ENCODE assay signal across 1 cellular context in genomic region chr12:49232940-49233841, GRCh38.
TF ChIP-seq lines count a peak whose summit lies in the region.

No MANE protein-coding gene starts in this region.

TF ChIP-seq in K562, 482 proteins besides CTCF, POLR2A, EP300 and RAD21 (continued from another document and continues in another):
- TF ChIP-seq TRIM25 (IDR thresholded peaks at IDR 0.05; ENCODE audit: borderline replicate concordance) (no peak), PBX2 (CRISPR knock-in tag; IDR thresholded peaks at IDR 0.05; ENCODE audit: low read depth) (no peak), PBX2 (tag; conservative IDR thresholded peaks at IDR 0.05; ENCODE audit: low read depth) (peak; percentile 68), ARID4B (CRISPR knock-in tag; IDR thresholded peaks at IDR 0.05) (no peak), ZNF740 (CRISPR knock-in tag; IDR thresholded peaks at IDR 0.05) (peak; percentile 36; the same call in 1 of the 2 replicates), ZNF740 (tag; IDR thresholded peaks at IDR 0.05) (no peak), TBP (optimal IDR thresholded peaks at IDR 0.05; ENCODE audit: low read depth, low read length) (peak; percentile 45), GTF2B (IDR thresholded peaks at IDR 0.05; ENCODE audit: extremely low read depth, insufficient read length) (no peak), TAF9B (IDR thresholded peaks at IDR 0.05; ENCODE audit: partially characterized antibody) (peak; percentile 55), NONO (IDR thresholded peaks at IDR 0.05; ENCODE audit: low read depth in 2 of 2, low read length in 1 of 2) (peak in 1 of 2 experiments; percentile 77; a peak in 1 of 4 replicates), MTF1 (CRISPR knock-in tag; IDR thresholded peaks at IDR 0.05; ENCODE audit: borderline replicate concordance) (no peak), PURB (CRISPR knock-in tag; IDR thresholded peaks at IDR 0.05; ENCODE audit: low read depth) (no peak), JUND (IDR thresholded peaks at IDR 0.05; ENCODE audit: borderline replicate concordance, low read depth, low read length) (peak; percentile 66; the same call in 1 of the 2 replicates), JUND (tag; IDR thresholded peaks at IDR 0.05; ENCODE audit: borderline replicate concordance, low read depth, low read length) (no peak; the same call in 2 of the 3 replicates), PHF8 (IDR thresholded peaks at IDR 0.05; ENCODE audit: borderline replicate concordance, low read length) (peak; percentile 7; the same call in 1 of the 2 replicates), ZHX1 (conservative IDR thresholded peaks at IDR 0.05; ENCODE audit: low read length) (no peak), SMAD4 (CRISPR knock-in tag; conservative IDR thresholded peaks at IDR 0.05) (peak; percentile 99), ZNF445 (CRISPR knock-in tag; IDR thresholded peaks at IDR 0.05; ENCODE audit: low read depth) (no peak), ZNF134 (CRISPR knock-in tag; conservative IDR thresholded peaks at IDR 0.05) (no peak), ZNF253 (CRISPR knock-in tag; conservative IDR thresholded peaks at IDR 0.05) (no peak), LARP7 (IDR thresholded peaks at IDR 0.05) (no peak), RFX1 (IDR thresholded peaks at IDR 0.05) (no peak), SP2 (IDR thresholded peaks at IDR 0.05; ENCODE audit: extremely low read depth, low read depth, low read length, poor library complexity, severe bottlenecking) (no peak), PRMT5 (CRISPR knock-in tag; IDR thresholded peaks at IDR 0.05) (no peak), ZSCAN32 (CRISPR knock-in tag; IDR thresholded peaks at IDR 0.05) (no peak), E4F1 (CRISPR knock-in tag; IDR thresholded peaks at IDR 0.05; ENCODE audit: borderline replicate concordance) (no peak), HMG20A (CRISPR knock-in tag; conservative IDR thresholded peaks at IDR 0.05) (no peak), ETS1 (conservative IDR thresholded peaks at IDR 0.05; ENCODE audit: control insufficient read depth, low read depth, low read length) (peak; percentile 94), PHF21A (IDR thresholded peaks at IDR 0.05; ENCODE audit: borderline replicate concordance, low read depth) (peak; percentile 60; the same call in 1 of the 2 replicates), RBM22 (IDR thresholded peaks at IDR 0.05; ENCODE audit: low read depth, low read length, poor library complexity, severe bottlenecking) (no peak), FOXA1 (IDR thresholded peaks at IDR 0.05; ENCODE audit: borderline replicate concordance) (no peak), ZNF655 (CRISPR knock-in tag; IDR thresholded peaks at IDR 0.05) (no peak), ZBTB26 (CRISPR knock-in tag; IDR thresholded peaks at IDR 0.05) (no peak), KAT2B (IDR thresholded peaks at IDR 0.05; ENCODE audit: low read depth, low read length) (no peak), MYC (IDR thresholded peaks at IDR 0.05; ENCODE audit: low read depth, low read length) (peak; percentile 62; the same call in 1 of the 2 replicates), MYC (CRISPR knock-in tag; IDR thresholded peaks at IDR 0.05; ENCODE audit: borderline replicate concordance, low read depth) (no peak), ZNF707 (CRISPR knock-in tag; conservative IDR thresholded peaks at IDR 0.05) (no peak), RBM15 (IDR thresholded peaks at IDR 0.05; ENCODE audit: insufficient read depth, low read length) (no peak)
